Comparison of ENCODE assay signal across 8 cellular contexts in the genomic region with DNA sequence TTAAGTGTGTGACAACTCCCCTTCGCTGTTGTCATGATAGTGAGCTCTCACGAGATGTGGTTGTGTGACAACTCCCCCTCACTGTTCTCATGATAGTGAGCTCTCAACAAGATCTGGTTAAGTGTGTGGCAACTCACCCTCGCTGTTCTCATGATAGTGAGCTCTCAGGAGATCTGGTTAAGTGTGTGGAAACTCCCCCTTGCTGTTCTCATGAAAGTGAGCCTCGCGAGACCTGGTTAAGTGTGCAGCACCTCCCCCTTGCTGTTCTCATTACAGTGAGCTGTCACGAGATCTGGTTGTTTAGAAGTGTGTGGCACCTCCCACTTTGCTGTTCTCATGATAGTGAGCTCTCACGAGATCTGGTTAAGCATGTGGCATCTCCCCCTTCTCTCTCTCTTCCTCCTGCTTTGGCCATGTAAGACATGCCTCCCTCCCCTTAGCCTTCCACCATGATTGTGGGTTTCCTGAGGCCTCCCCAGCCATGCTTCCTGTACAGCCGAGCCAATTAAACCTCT. TPM values are rescaled to one million over a fixed set of nuclear protein-coding genes. Genes with fewer than 3 reads are reported as not detected.
DNase-seq lines count a peak whose midpoint lies in the region; ATAC-seq and TF ChIP-seq lines count a peak whose summit lies in the region.

No MANE protein-coding gene starts in this region.

- no peaks in the 10 kb centered on the region for H3K27me3 ChIP-seq in cardiac muscle cell
- H3K27me3 ChIP-seq in right atrium auricular region = no peaks in the 10 kb centered on the region
- H3K27me3 ChIP-seq in effector memory CD4-positive, alpha-beta T cell (replicated peaks; ENCODE audit: control insufficient read depth, insufficient read depth, low read length, poor library complexity, severe bottlenecking) = no peaks in the 10 kb centered on the region

- H3K27ac Mint-ChIP-seq in stimulated activated naive CD8-positive, alpha-beta T cell treated with anti-CD3 and anti-CD28 coated beads, Interleukin-15, amount 100 ng/mL, for 72 hours = peak overlapping the region; percentile 66 to 98

- H3K4me3 Mint-ChIP-seq in stimulated activated naive CD8-positive, alpha-beta T cell treated with anti-CD3 and anti-CD28 coated beads, Interleukin-15, amount 100 ng/mL, for 72 hours = peak overlapping the region; percentile 34 to 67

- H3K36me3 ChIP-seq in cardiac muscle cell (peaks cover 66% of the 10 kb centered on the region), right atrium auricular region (peaks cover 92% of the 10 kb centered on the region)
- H3K36me3 ChIP-seq in effector memory CD4-positive, alpha-beta T cell (ENCODE audit: control insufficient read depth, insufficient read depth, low read length) = peaks cover 51% of the 10 kb centered on the region

- no peak overlapping the region for H3K4me3 ChIP-seq in cardiac muscle cell
- H3K4me3 ChIP-seq in right atrium auricular region = no peak overlapping the region
- H3K4me3 ChIP-seq in effector memory CD4-positive, alpha-beta T cell (ENCODE audit: insufficient read depth, low read depth, low read length, poor library complexity, severe bottlenecking) = no peak overlapping the region

- no peaks in the 10 kb centered on the region for H3K4me1 ChIP-seq in cardiac muscle cell (ENCODE audit: low read depth)
- no peaks in the 10 kb centered on the region for H3K4me1 ChIP-seq in right atrium auricular region
- H3K4me1 ChIP-seq in effector memory CD4-positive, alpha-beta T cell (ENCODE audit: control insufficient read depth, insufficient read depth, low read length, poor library complexity, severe bottlenecking) = no peaks in the 10 kb centered on the region

- H3K27me3 Mint-ChIP-seq in stimulated activated naive CD8-positive, alpha-beta T cell treated with anti-CD3 and anti-CD28 coated beads, Interleukin-15, amount 100 ng/mL, for 72 hours = no peaks in the 10 kb centered on the region

- no peaks in the 10 kb centered on the region for H3K9me3 ChIP-seq in cardiac muscle cell (ENCODE audit: low read depth)
- H3K9me3 ChIP-seq in right atrium auricular region = no peaks in the 10 kb centered on the region
- no peaks in the 10 kb centered on the region for H3K9me3 ChIP-seq in effector memory CD4-positive, alpha-beta T cell (ENCODE audit: control insufficient read depth, low read length)

- peaks cover 52% of the 10 kb centered on the region for H3K4me1 Mint-ChIP-seq in stimulated activated naive CD8-positive, alpha-beta T cell treated with anti-CD3 and anti-CD28 coated beads, Interleukin-15, amount 100 ng/mL, for 72 hours

- H3K27ac ChIP-seq in cardiac muscle cell (peak overlapping the region; percentile 47), right atrium auricular region (no peak overlapping the region), caudate nucleus (ENCODE audit: low read depth, low read length) (no peak overlapping the region)
- H3K27ac ChIP-seq in effector memory CD4-positive, alpha-beta T cell (ENCODE audit: insufficient read depth, low read length, poor library complexity, severe bottlenecking) = peak overlapping the region; percentile 39

- peaks cover 0 to 6% of the 10 kb centered on the region in 2 donors for H3K9me3 Mint-ChIP-seq in stimulated activated naive CD8-positive, alpha-beta T cell treated with anti-CD3 and anti-CD28 coated beads, Interleukin-15, amount 100 ng/mL, for 72 hours

- peak; percentile 96 for ATAC-seq in stimulated activated naive CD8-positive, alpha-beta T cell treated with anti-CD3 and anti-CD28 coated beads, Interleukin-15, amount 100 ng/mL, for 72 hours
- no peak for ATAC-seq in left colon

- TF ChIP-seq CTCF in cardiac muscle cell (IDR thresholded peaks at IDR 0.05; ENCODE audit: low read depth, low read length) (no peak), right atrium auricular region (IDR thresholded peaks at IDR 0.05) (no peak)

- intact Hi-C loops in left colon (cut with DNase I, micrococcal nuclease) = no loop called here
- intact Hi-C loops in posterior cingulate gyrus (cut with DNase I) = no loop called here

- peak; percentile 10 to 25 for DNase-seq in cardiac muscle cell (ENCODE audit: low read depth in 1 of 2, low spot score in 1 of 2)
- DNase-seq in right atrium auricular region (ENCODE audit: low spot score) = no peak
- peak; percentile 80 for DNase-seq in SK-MEL-5 (ENCODE audit: low read depth, low spot score)
- DNase-seq in effector memory CD4-positive, alpha-beta T cell = peak; percentile 8 to 13 (median 9)
- peak; percentile 55 to 73 for DNase-seq in stimulated activated naive CD8-positive, alpha-beta T cell treated with anti-CD3 and anti-CD28 coated beads, Interleukin-15, amount 100 ng/mL, for 72 hours
- DNase-seq in caudate nucleus (lab: John Stamatoyannopoulos, UW) = no peak
- DNase-seq in left colon = no peak
- no peak for DNase-seq in posterior cingulate gyrus

- in situ Hi-C loops in SK-MEL-5 (cut with HindIII; ENCODE audit: low pct_unique_long_range_greater_than_20kb, low sequenced_read_pairs) = no loop called here

RNA-seq across cellular contexts. Expression of a gene that starts 25.1 kb away (rescaled TPM):
- 86.9 and 191 TPM in 2 replicates for total RNA-seq in cardiac muscle cell
- polyA plus RNA-seq in cardiac muscle cell = 56.2 and 112 TPM in 2 replicates
- 10 to 100 TPM; 31.4 to 36.6 TPM for total RNA-seq in right atrium auricular region
- 15.6 and 19.3 TPM in 2 replicates for total RNA-seq in SK-MEL-5 (2014; rRNA removed; shearing (Covaris generic))
- polyA plus RNA-seq in SK-MEL-5 (2015; cell fraction: cytosol; rRNA removed) = 28.1 and 30.4 TPM in 2 replicates
- polyA plus RNA-seq in SK-MEL-5 (2015; cell fraction: nucleus; rRNA removed) = 103 and 112 TPM in 2 replicates
- 100 to 1,000 TPM in 1 of 2 donors, 10 to 100 TPM in 1; 65.6 to 140 TPM for total RNA-seq in left colon

RNA-seq across cellular contexts. Expression of a gene that starts 31.7 kb away (rescaled TPM):
- total RNA-seq in cardiac muscle cell (71.8 and 106 TPM in 2 replicates), right atrium auricular region (10 to 100 TPM; 35.7 to 45.4 TPM), left colon (10 to 100 TPM; 90.6 to 94.3 TPM)
- polyA plus RNA-seq in cardiac muscle cell = 39.6 and 74.3 TPM in 2 replicates
- total RNA-seq in SK-MEL-5 (2014; rRNA removed; shearing (Covaris generic)) = 49.1 and 57.4 TPM in 2 replicates
- 56.2 and 78.0 TPM in 2 replicates for polyA plus RNA-seq in SK-MEL-5 (2015; cell fraction: cytosol; rRNA removed)
- polyA plus RNA-seq in SK-MEL-5 (2015; cell fraction: nucleus; rRNA removed) = 171 and 201 TPM in 2 replicates

RNA-seq across cellular contexts. Expression of a gene that starts 32.5 kb away (rescaled TPM):
- 17.9 and 24.9 TPM in 2 replicates for total RNA-seq in cardiac muscle cell
- 24.5 and 25.5 TPM in 2 replicates for polyA plus RNA-seq in cardiac muscle cell
- total RNA-seq in right atrium auricular region = 10 to 100 TPM; 11.0 to 22.1 TPM
- total RNA-seq in SK-MEL-5 (2014; rRNA removed; shearing (Covaris generic)) = 24.3 and 24.6 TPM in 2 replicates
- 21.3 and 22.0 TPM in 2 replicates for polyA plus RNA-seq in SK-MEL-5 (2015; cell fraction: cytosol; rRNA removed)
- polyA plus RNA-seq in SK-MEL-5 (2015; cell fraction: nucleus; rRNA removed) = 20.0 and 24.5 TPM in 2 replicates
- total RNA-seq in left colon = 10 to 100 TPM; 19.6 to 25.7 TPM

Comparison
In these comparisons a context has a peak if more than half of its experiments do, and no peak if none do; other contexts are left out.
1. DNase-seq: peak in cardiac muscle cell (2 of 2), SK-MEL-5 (single experiment), effector memory CD4-positive, alpha-beta T cell (3 of 3) and stimulated activated naive CD8-positive, alpha-beta T cell treated with anti-CD3 and anti-CD28 coated beads, Interleukin-15, amount 100 ng/mL, for 72 hours (2 of 2); none in right atrium auricular region (single experiment), caudate nucleus (0 of 61), left colon (0 of 2) and posterior cingulate gyrus (0 of 10).
2. H3K27ac ChIP-seq: peak in cardiac muscle cell (single experiment) and effector memory CD4-positive, alpha-beta T cell (single experiment); none in right atrium auricular region (0 of 2) and caudate nucleus (single experiment).